ENCODE assay signal across 15 cellular contexts in the genomic region with DNA sequence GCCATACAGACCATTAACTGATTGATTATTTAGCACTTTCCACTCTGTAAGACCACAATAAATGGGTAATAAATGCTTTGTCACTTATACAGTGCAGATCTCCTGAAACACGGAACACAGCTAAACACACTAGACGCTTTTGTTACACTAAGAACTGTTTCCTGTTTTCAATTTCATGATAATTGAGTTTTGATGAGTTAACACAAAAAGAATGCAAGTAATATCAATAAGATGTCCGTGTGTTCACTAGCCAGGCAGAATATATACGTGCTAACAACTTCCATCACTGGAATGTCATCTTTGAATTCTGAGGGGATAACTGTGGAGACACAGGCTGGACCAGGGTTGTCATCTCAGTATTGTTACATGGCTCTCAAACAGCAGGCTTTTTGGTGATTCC.
"Had no signal": no experiment of that assay in that cellular context is flagged by ENCODE, and none has a peak within 500 bp of the region (broad histone marks: within the 10 kb centered on the region; RNA-seq: fewer than 3 reads in every experiment).

No MANE protein-coding gene starts in this region.

- H3K4me1 Mint-ChIP-seq: central memory CD8-positive, alpha-beta T cell had no signal

- H3K4me3 ChIP-seq: tibial nerve, vagina had no signal

- ATAC-seq: natural killer cell treated with Interleukin-12 subunit alpha and Interleukin-12 subunit beta and Interleukin-15 and Interleukin-18, amount 100 ng/mL, for 72 hours; stimulated activated naive B cell treated with anti-CD40 and anti-IgM and Interleukin-4, amounts not matched to agents 10 μg/mL and 1 μg/mL and 100 μg/mL, for 72 hours had no signal

- H3K9me3 ChIP-seq: tibial nerve, vagina had no signal

- H3K36me3 ChIP-seq: tibial nerve, vagina had no signal

- H3K36me3 Mint-ChIP-seq: activated naive CD8-positive, alpha-beta T cell; brain; natural killer cell treated with Interleukin-12 subunit alpha and Interleukin-12 subunit beta and Interleukin-15 and Interleukin-18, amount 100 ng/mL, for 72 hours had no signal

- DNase-seq: activated CD4-positive, alpha-beta T cell treated with anti-CD3 and anti-CD28 coated beads, Interleukin-2, amount 10 ng/mL, durations not matched to agents 7 days and 5 days; activated CD8-positive, alpha-beta memory T cell treated with anti-CD3 and anti-CD28 coated beads, Interleukin-2, amount 50 U/mL, for 48 hours; activated gamma-delta T cell treated with Interleukin-2 at 50 U/mL for 16 hours; cortex of kidney; effector memory CD4-positive, alpha-beta T cell; posterior cingulate gyrus; stimulated activated naive B cell treated with anti-CD40 and anti-IgM and Interleukin-4, amounts not matched to agents 10 μg/mL and 1 μg/mL and 100 μg/mL, for 72 hours; T-helper 9 cell had no signal

- H3K27me3 ChIP-seq: tibial nerve, vagina had no signal

- H3K27ac Mint-ChIP-seq: activated CD4-positive, alpha-beta T cell treated with anti-CD3 and anti-CD28 coated beads, Interleukin-2, amount 10 ng/mL, durations not matched to agents 7 days and 5 days; activated naive CD8-positive, alpha-beta T cell; memory B cell; natural killer cell treated with Interleukin-12 subunit alpha and Interleukin-12 subunit beta and Interleukin-15 and Interleukin-18, amount 100 ng/mL, for 72 hours had no signal

- H3K9me3 Mint-ChIP-seq: activated CD4-positive, alpha-beta T cell treated with anti-CD3 and anti-CD28 coated beads, Interleukin-2, amount 10 ng/mL, durations not matched to agents 7 days and 5 days; brain; central memory CD8-positive, alpha-beta T cell; memory B cell; natural killer cell treated with Interleukin-12 subunit alpha and Interleukin-12 subunit beta and Interleukin-15 and Interleukin-18, amount 100 ng/mL, for 72 hours; stimulated activated naive B cell treated with anti-CD40 and anti-IgM and Interleukin-4, amounts not matched to agents 10 μg/mL and 1 μg/mL and 100 μg/mL, for 72 hours had no signal

- H3K27ac ChIP-seq: vagina had no signal

- H3K4me1 ChIP-seq: vagina had no signal

- H3K27me3 Mint-ChIP-seq: central memory CD8-positive, alpha-beta T cell; memory B cell; natural killer cell treated with Interleukin-12 subunit alpha and Interleukin-12 subunit beta and Interleukin-15 and Interleukin-18, amount 100 ng/mL, for 72 hours; stimulated activated naive B cell treated with anti-CD40 and anti-IgM and Interleukin-4, amounts not matched to agents 10 μg/mL and 1 μg/mL and 100 μg/mL, for 72 hours had no signal

- H3K4me3 Mint-ChIP-seq: activated CD4-positive, alpha-beta T cell treated with anti-CD3 and anti-CD28 coated beads, Interleukin-2, amount 10 ng/mL, durations not matched to agents 7 days and 5 days; activated naive CD8-positive, alpha-beta T cell; brain; central memory CD8-positive, alpha-beta T cell; memory B cell; natural killer cell treated with Interleukin-12 subunit alpha and Interleukin-12 subunit beta and Interleukin-15 and Interleukin-18, amount 100 ng/mL, for 72 hours; stimulated activated naive B cell treated with anti-CD40 and anti-IgM and Interleukin-4, amounts not matched to agents 10 μg/mL and 1 μg/mL and 100 μg/mL, for 72 hours had no signal
